In genomic region chr16:50369133-50369804, GRCh38 we compare ENCODE assay signal across 1 cellular context.
TF ChIP-seq lines count a peak whose summit lies in the region.

No MANE protein-coding gene starts in this region.

TF ChIP-seq in K562, 482 proteins besides CTCF, POLR2A, EP300 and RAD21 (continued from another document and continues in another):
- TF ChIP-seq GTF3C2 (IDR thresholded peaks at IDR 0.05; ENCODE audit: borderline replicate concordance, extremely low read depth, insufficient read length) (no peak), MBD1 (CRISPR knock-in tag; IDR thresholded peaks at IDR 0.05) (no peak), ZBTB40 (IDR thresholded peaks at IDR 0.05) (peak; percentile 74), ZBTB40 (CRISPR knock-in tag; IDR thresholded peaks at IDR 0.05) (no peak), USF1 (CRISPR knock-in tag; IDR thresholded peaks at IDR 0.05) (no peak), KAT8 (IDR thresholded peaks at IDR 0.05; ENCODE audit: low read depth) (peak; percentile 43; the same call in 1 of the 2 replicates), SNIP1 (IDR thresholded peaks at IDR 0.05; ENCODE audit: low read depth) (peak; percentile 62), BDP1 (IDR thresholded peaks at IDR 0.05; ENCODE audit: insufficient read depth, insufficient read length) (no peak), SETDB1 (IDR thresholded peaks at IDR 0.05; ENCODE audit: low read length) (no peak), ETV5 (CRISPR knock-in tag; IDR thresholded peaks at IDR 0.05; ENCODE audit: low read depth) (no peak), PURB (CRISPR knock-in tag; IDR thresholded peaks at IDR 0.05; ENCODE audit: low read depth) (no peak), HLTF (IDR thresholded peaks at IDR 0.05) (peak; percentile 98), EGR1 (conservative IDR thresholded peaks at IDR 0.05) (no peak), RBM39 (optimal IDR thresholded peaks at IDR 0.05; ENCODE audit: low read depth, low read length) (no peak), NCOA4 (IDR thresholded peaks at IDR 0.05; ENCODE audit: partially characterized antibody) (peak; percentile 94), GATAD2B (IDR thresholded peaks at IDR 0.05; ENCODE audit: borderline replicate concordance) (no peak), GATA2 (CRISPR knock-in tag; IDR thresholded peaks at IDR 0.05) (no peak), ZNF431 (CRISPR knock-in tag; IDR thresholded peaks at IDR 0.05) (no peak), ETV6 (IDR thresholded peaks at IDR 0.05; ENCODE audit: borderline replicate concordance in 1 of 2, low read depth in 2 of 2, low read length in 1 of 2) (no peak), ETV6 (CRISPR knock-in tag; IDR thresholded peaks at IDR 0.05; ENCODE audit: borderline replicate concordance) (no peak), FUS (optimal IDR thresholded peaks at IDR 0.05; ENCODE audit: low read depth, low read length) (no peak), BCLAF1 (IDR thresholded peaks at IDR 0.05; ENCODE audit: borderline replicate concordance in 1 of 2, control insufficient read depth in 1 of 2, low read depth in 2 of 2, low read length in 1 of 2) (peak in 1 of 2 experiments; percentile 85; a peak in 2 of 4 replicates), HDAC1 (IDR thresholded peaks at IDR 0.05) (peak; percentile 79 to 97; a peak in 3 of 4 replicates), SIN3A (IDR thresholded peaks at IDR 0.05; ENCODE audit: borderline replicate concordance in 2 of 2, control insufficient read depth in 1 of 2, low read depth in 2 of 2, low read length in 2 of 2) (no peak), ID3 (CRISPR knock-in tag; IDR thresholded peaks at IDR 0.05) (no peak), ID3 (tag; IDR thresholded peaks at IDR 0.05) (no peak), NBN (IDR thresholded peaks at IDR 0.05; ENCODE audit: low read depth) (peak; percentile 95), PML (IDR thresholded peaks at IDR 0.05; ENCODE audit: low read length) (no peak), NFIC (IDR thresholded peaks at IDR 0.05) (peak; percentile 43), ZNF146 (CRISPR knock-in tag; IDR thresholded peaks at IDR 0.05; ENCODE audit: unreplicated experiment) (no peak), PHB2 (IDR thresholded peaks at IDR 0.05; ENCODE audit: low read depth) (peak; percentile 82), RHOXF2B (CRISPR knock-in tag; conservative IDR thresholded peaks at IDR 0.05) (no peak), HOXB6 (CRISPR knock-in tag; IDR thresholded peaks at IDR 0.05; ENCODE audit: borderline replicate concordance) (no peak), HMBOX1 (IDR thresholded peaks at IDR 0.05) (peak; percentile 58; the same call in 1 of the 2 replicates), SMARCA5 (IDR thresholded peaks at IDR 0.05) (peak; percentile 97), NCOR1 (IDR thresholded peaks at IDR 0.05) (peak; percentile 49), ARHGAP35 (IDR thresholded peaks at IDR 0.05; ENCODE audit: partially characterized antibody) (peak; percentile 90), ZNF280A (IDR thresholded peaks at IDR 0.05; ENCODE audit: low read depth, partially characterized antibody) (no peak), CBX1 (IDR thresholded peaks at IDR 0.05; ENCODE audit: low read depth) (no peak), ZNF316 (IDR thresholded peaks at IDR 0.05) (no peak; the same call in none of the 2 replicates), ZNF175 (CRISPR knock-in tag; IDR thresholded peaks at IDR 0.05; ENCODE audit: low read depth) (no peak), MTA2 (IDR thresholded peaks at IDR 0.05; ENCODE audit: low read depth) (peak; percentile 79), RFX1 (IDR thresholded peaks at IDR 0.05) (no peak), TCF7 (IDR thresholded peaks at IDR 0.05; ENCODE audit: borderline replicate concordance) (no peak), NUFIP1 (IDR thresholded peaks at IDR 0.05; ENCODE audit: partially characterized antibody) (no peak), ZEB2 (IDR thresholded peaks at IDR 0.05) (peak; percentile 76), ZNF699 (CRISPR knock-in tag; IDR thresholded peaks at IDR 0.05; ENCODE audit: insufficient replicate concordance) (no peak)
